In genomic region chr14:91155626-91156089, GRCh38 we compare ENCODE assay signal across 2 cellular contexts.
TF ChIP-seq lines count a peak whose summit lies in the region.

No MANE protein-coding gene starts in this region.

TF ChIP-seq in HEK293, 187 proteins besides CTCF, POLR2A, EP300 and RAD21 (continued from another document):
- no peak for TF ChIP-seq ZNF513 (tag by site-specific recombination; IDR thresholded peaks at IDR 0.05)

TF ChIP-seq in K562, 482 proteins besides CTCF, POLR2A, EP300 and RAD21 (continued from another document):
- TF ChIP-seq E2F4 (CRISPR knock-in tag; IDR thresholded peaks at IDR 0.05; ENCODE audit: low read depth), result no peak
- no peak for TF ChIP-seq HNRNPK (IDR thresholded peaks at IDR 0.05; ENCODE audit: low read depth, low read length, poor library complexity, severe bottlenecking)
- TF ChIP-seq FOSL1 (tag; conservative IDR thresholded peaks at IDR 0.05), result no peak
- no peak for TF ChIP-seq DLX4 (CRISPR knock-in tag; IDR thresholded peaks at IDR 0.05)
- TF ChIP-seq ZNF121 (CRISPR knock-in tag; conservative IDR thresholded peaks at IDR 0.05), result peak; percentile 44; the same call in 1 of the 2 replicates
- TF ChIP-seq ARNT (IDR thresholded peaks at IDR 0.05), result no peak
